9 cellular contexts compared by ENCODE assay signal in genomic region chr3:156641261-156641975, GRCh38.
"Had no signal": no experiment of that assay in that cellular context is flagged by ENCODE, and none has a peak within 500 bp of the region (broad histone marks: within the 10 kb centered on the region; RNA-seq: fewer than 3 reads in every experiment).

No MANE protein-coding gene starts in this region.

- H3K4me1 ChIP-seq: HAP-1 had no signal

- ATAC-seq: HCT116, HepG2 had no signal

- H3K9ac ChIP-seq: GM23248 had no signal

- DNase-seq: GM23248, GOT3, H7, HFFc6 had no signal

- H2AFZ ChIP-seq: GM23248 had no signal

- H3K4me3 Mint-ChIP-seq: HFFc6, IgD-negative memory B cell had no signal

- H3K9me3 Mint-ChIP-seq: HFFc6 had no signal

- H3K27ac ChIP-seq: GM23248, HL-60 had no signal

- H3K9me3 ChIP-seq: HAP-1 had no signal

- H3K36me3 Mint-ChIP-seq: IgD-negative memory B cell had no signal

- H3K4me3 ChIP-seq: GM23248, HAP-1 had no signal

- H3K36me3 ChIP-seq: HAP-1 had no signal

- H3K27ac Mint-ChIP-seq: HFFc6, IgD-negative memory B cell had no signal
